ENCODE assay signal across 19 cellular contexts in genomic region chr1:182217967-182218366, GRCh38.
DNase-seq lines count a peak whose midpoint lies in the region; ATAC-seq, FAIRE-seq and TF ChIP-seq lines count a peak whose summit lies in the region.
"Had no signal": no experiment of that assay in that cellular context is flagged by ENCODE, and none has a peak within 500 bp of the region (broad histone marks: within the 10 kb centered on the region; RNA-seq: fewer than 3 reads in every experiment).

No MANE protein-coding gene starts in this region.

- POLR2A ChIA-PET in K562 (lab: Yijun Ruan, JAX), result no interaction called here

- FAIRE-seq in K562 (lab: Jason Lieb, UNC), result no peak

- intact Hi-C loops in K562 (cut with micrococcal nuclease) (no loop called here), left colon (cut with DNase I, micrococcal nuclease) (no loop called here), lower lobe of right lung (cut with DNase I) (no loop called here)

- TF ChIP-seq POLR2A in K562 (conservative IDR thresholded peaks at IDR 0.05), result no peak

- BruUV-seq in K562 (replicated peaks; lab: Mats Ljungman, UMichigan), result no TSS peak

- H3K79me2 ChIP-seq in K562 (ENCODE audit: control insufficient read depth, insufficient read depth, low read length), result no peaks in the 10 kb centered on the region

- TF ChIP-seq CTCF in K562 (IDR thresholded peaks at IDR 0.05 in 2 of 3, conservative IDR thresholded peaks at IDR 0.05 in 1 of 3; ENCODE audit: insufficient read depth in 2 of 3, low read depth in 1 of 3, low read length in 3 of 3) (no peak), lower lobe of right lung (IDR thresholded peaks at IDR 0.05) (no peak)

- H3K9ac ChIP-seq in K562 (ENCODE audit: insufficient read depth in 1 of 2, low read depth in 2 of 2, low read length in 2 of 2), result no peak overlapping the region

- H2AFZ ChIP-seq in K562 (ENCODE audit: low read depth, low read length), result no peak overlapping the region

- TF ChIP-seq RAD21 in K562 (CRISPR knock-in tag; conservative IDR thresholded peaks at IDR 0.05 in 1 of 2, IDR thresholded peaks at IDR 0.05 in 1 of 2), result no peak

- 35% methylated on average over 2 of the region's 2 CpGs for WGBS in K562 (ENCODE audit: insufficient coverage, low coverage, missing lambda C conversion rate)

- H3K27me3 ChIP-seq in K562 (ENCODE audit: control insufficient read depth in 2 of 2, insufficient read depth in 2 of 2, low read length in 2 of 2), result peaks cover 0 to 5% of the 10 kb centered on the region in 2 experiments; a peak in 1 of 5 replicates
- H3K27me3 ChIP-seq in lower lobe of right lung (ENCODE audit: low read depth), result no peaks in the 10 kb centered on the region
- H3K27me3 ChIP-seq: cardiac muscle cell had no signal

- DNase-seq in HT-29 (ENCODE audit: low spot score), result peak; percentile 24
- DNase-seq in K562 (ENCODE audit: extremely low read depth in 1 of 4, low spot score in 3 of 4), result no peak
- DNase-seq in left colon, result no peak
- no peak for DNase-seq in H4 (ENCODE audit: low spot score)
- no peak for DNase-seq in lower lobe of right lung
- DNase-seq in hepatic stellate cell (ENCODE audit: low spot score), result no peak
- DNase-seq: activated CD4-positive, alpha-beta T cell treated with anti-CD3 and anti-CD28 coated beads, Interleukin-2, amount 50 U/mL, for 4 hours; AML-193; midbrain; NCI-H1694 treated with DMSO at 0.1 percent for 48 hours; stimulated activated CD4-positive, alpha-beta T cell treated with anti-CD3 and anti-CD28 coated beads, Interleukin-2, amount 100 ng/mL, for 48 hours; stimulated activated naive CD8-positive, alpha-beta T cell treated with anti-CD3 and anti-CD28 coated beads, Interleukin-15, Interleukin-2, amounts not matched to agents 100 U/mL and 50 U/mL, for 24 hours; tibial artery; WERI-Rb-1 had no signal

- H3K4me3 ChIP-seq in K562, result no peak overlapping the region
- H3K4me3 ChIP-seq in lower lobe of right lung, result no peak overlapping the region
- H3K4me3 ChIP-seq: cardiac muscle cell, SK-N-MC, skin epidermis, tibial artery had no signal

- CTCF ChIA-PET in K562 (lab: Yijun Ruan, JAX; ENCODE audit: low intra/inter-chr PET ratio), result no interaction called here

- H3K9me1 ChIP-seq in K562 (ENCODE audit: control insufficient read depth, insufficient read depth, low read length), result no peaks in the 10 kb centered on the region

- ATAC-seq in K562, result no peak
- ATAC-seq in left colon, result peak; percentile 82
- ATAC-seq in HG03039 (IDR thresholded peaks at IDR 0.05; ENCODE audit: unreplicated experiment), result no peak
- no peak for ATAC-seq in lower lobe of right lung
- ATAC-seq: Panc1; stimulated activated naive CD8-positive, alpha-beta T cell treated with anti-CD3 and anti-CD28 coated beads, Interleukin-15, Interleukin-2, amounts not matched to agents 100 U/mL and 50 U/mL, for 24 hours had no signal

- H3K4me1 ChIP-seq in K562 (replicated peaks in 1 of 2; ENCODE audit: control insufficient read depth in 2 of 2, insufficient read depth in 2 of 2, low read length in 2 of 2) (peaks cover 0 to 3% of the 10 kb centered on the region in 2 experiments; a peak in 1 of 5 replicates), lower lobe of right lung (no peaks in the 10 kb centered on the region)
- H3K4me1 ChIP-seq: tibial artery had no signal

- H3K9me3 ChIP-seq in K562 (replicated peaks; ENCODE audit: control insufficient read depth, insufficient read depth, low read depth, low read length), result no peaks in the 10 kb centered on the region
- peaks cover 4% of the 10 kb centered on the region for H3K9me3 ChIP-seq in lower lobe of right lung

- H3K27ac ChIP-seq in K562 (ENCODE audit: extremely low read depth, low read depth, low read length) (no peak overlapping the region), lower lobe of right lung (no peak overlapping the region)
- H3K27ac ChIP-seq: cardiac muscle cell, SK-N-MC, skin epidermis, tibial artery, WERI-Rb-1 had no signal

- TF ChIP-seq EP300 in K562 (IDR thresholded peaks at IDR 0.05; ENCODE audit: low read length), result no peak

- no peaks in the 10 kb centered on the region for H4K20me1 ChIP-seq in K562 (replicated peaks; ENCODE audit: control insufficient read depth, insufficient read depth, low read length)

- no peak overlapping the region for H3K4me2 ChIP-seq in K562 (ENCODE audit: insufficient read depth, low read length)

- in situ Hi-C loops in K562 (cut with MboI), result no loop called here

- no peaks in the 10 kb centered on the region for H3K36me3 ChIP-seq in K562 (ENCODE audit: control insufficient read depth, insufficient read depth, low read length)
- H3K36me3 ChIP-seq in lower lobe of right lung, result no peaks in the 10 kb centered on the region
- H3K36me3 ChIP-seq: cardiac muscle cell, tibial artery, WERI-Rb-1 had no signal

TF ChIP-seq in K562, 482 proteins besides CTCF, POLR2A, EP300 and RAD21:
- TF ChIP-seq RBM14 (IDR thresholded peaks at IDR 0.05; ENCODE audit: borderline replicate concordance, insufficient read depth, low read depth, low read length), result no peak
- TF ChIP-seq C11orf30 (IDR thresholded peaks at IDR 0.05; ENCODE audit: low read depth), result peak; percentile 13; the same call in 1 of the 2 replicates
- no peak for TF ChIP-seq MED1 (CRISPR knock-in tag; IDR thresholded peaks at IDR 0.05; ENCODE audit: borderline replicate concordance)
- TF ChIP-seq ZNF316 (IDR thresholded peaks at IDR 0.05), result peak; percentile 48; the same call in 1 of the 2 replicates
